In the genomic region with DNA sequence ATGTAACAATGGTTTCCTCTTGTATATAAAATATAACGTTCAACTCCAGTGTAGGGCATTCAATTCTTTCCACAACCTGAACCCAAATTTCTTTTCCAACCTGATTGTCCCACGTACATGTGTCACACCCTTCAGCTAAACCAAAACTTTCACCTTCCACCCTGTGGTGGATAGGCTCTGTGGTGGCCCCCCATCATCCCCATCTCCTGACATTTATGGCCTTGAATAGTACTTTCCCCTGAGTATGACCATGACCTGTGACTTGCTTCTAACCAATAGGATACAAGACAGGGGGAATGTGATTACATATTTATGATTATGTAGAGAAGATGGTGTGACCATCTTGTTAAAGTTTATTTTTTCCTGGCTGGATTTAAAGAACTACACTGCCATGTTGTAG, we compare ENCODE assay signal across 19 cellular contexts.
A peak's percentile ranks its signal among the peaks of the same experiment; 100 is the strongest.
DNase-seq lines count a peak whose midpoint lies in the region; ATAC-seq and TF ChIP-seq lines count a peak whose summit lies in the region.
"Had no signal": no experiment of that assay in that cellular context is flagged by ENCODE, and none has a peak within 500 bp of the region (broad histone marks: within the 10 kb centered on the region; RNA-seq: fewer than 3 reads in every experiment).

No MANE protein-coding gene starts in this region.

- H3K79me2 ChIP-seq in GM23338 (replicated peaks; ENCODE audit: insufficient read depth): no peaks in the 10 kb centered on the region

- H3K4me1 Mint-ChIP-seq in activated naive CD8-positive, alpha-beta T cell treated with anti-CD3 and anti-CD28 coated beads, Interleukin-2, amount 50 U/mL, for 24 hours: peaks cover 12% of the 10 kb centered on the region
- peaks cover 5% of the 10 kb centered on the region for H3K4me1 Mint-ChIP-seq in activated naive CD8-positive, alpha-beta T cell treated with anti-CD3 and anti-CD28 coated beads for 36 hours
- H3K4me1 Mint-ChIP-seq in GM23338: no peaks in the 10 kb centered on the region

- ATAC-seq in activated naive CD8-positive, alpha-beta T cell treated with anti-CD3 and anti-CD28 coated beads, Interleukin-2, amount 50 U/mL, for 24 hours: peak; percentile 84
- ATAC-seq in GM23338 (no peak), HG03469 (IDR thresholded peaks at IDR 0.05; ENCODE audit: unreplicated experiment) (no peak), HG03460 (IDR thresholded peaks at IDR 0.05; ENCODE audit: unreplicated experiment) (no peak)

- no peaks in the 10 kb centered on the region for H3K27me3 ChIP-seq in GM23338 (ENCODE audit: insufficient read depth)
- H3K27me3 ChIP-seq: BE2C; BLaER1 treated with 17β-estradiol and CSF1 and Interleukin-3, amounts not matched to agents 10 nM and 100 nM had no signal

- no peaks in the 10 kb centered on the region for H4K20me1 ChIP-seq in GM23338 (replicated peaks; ENCODE audit: insufficient read depth)
- H4K20me1 ChIP-seq: BLaER1 treated with 17β-estradiol and CSF1 and Interleukin-3, amounts not matched to agents 10 nM and 100 nM had no signal

- no peak overlapping the region for H3K27ac ChIP-seq in GM23338 (ENCODE audit: low read depth)
- H3K27ac ChIP-seq: 22Rv1; BLaER1 treated with 17β-estradiol and CSF1 and Interleukin-3, amounts not matched to agents 10 nM and 100 nM had no signal

- H3K9me3 Mint-ChIP-seq in activated naive CD8-positive, alpha-beta T cell treated with anti-CD3 and anti-CD28 coated beads, Interleukin-2, amount 50 U/mL, for 24 hours: no peaks in the 10 kb centered on the region
- H3K9me3 Mint-ChIP-seq in activated naive CD8-positive, alpha-beta T cell treated with anti-CD3 and anti-CD28 coated beads for 36 hours: no peaks in the 10 kb centered on the region
- H3K9me3 Mint-ChIP-seq in GM23338: no peaks in the 10 kb centered on the region
- H3K9me3 Mint-ChIP-seq: CD4-positive, alpha-beta T cell; CD8-positive, alpha-beta memory T cell; HFFc6 had no signal

- H3K4me2 ChIP-seq in GM23338: no peak overlapping the region
- H3K4me2 ChIP-seq: BLaER1 treated with 17β-estradiol and CSF1 and Interleukin-3, amounts not matched to agents 10 nM and 100 nM had no signal

- DNase-seq in activated naive CD8-positive, alpha-beta T cell treated with anti-CD3 and anti-CD28 coated beads, Interleukin-2, amount 50 U/mL, for 24 hours: no peak
- DNase-seq in activated naive CD8-positive, alpha-beta T cell treated with anti-CD3 and anti-CD28 coated beads for 36 hours: no peak
- no peak for DNase-seq in Jurkat, Clone E6-1 (ENCODE audit: low read depth, low spot score)
- DNase-seq in NB4 (ENCODE audit: low read depth) (no peak), GM23338 (ENCODE audit: low spot score) (no peak)
- DNase-seq: BE2C; CD4-positive, alpha-beta T cell; CD8-positive, alpha-beta memory T cell; DMS 273 treated with DMSO at 0.1 percent for 48 hours; DMS79; GF-D8; GOT3; HFFc6 had no signal

- H3K4me3 Mint-ChIP-seq in activated naive CD8-positive, alpha-beta T cell treated with anti-CD3 and anti-CD28 coated beads, Interleukin-2, amount 50 U/mL, for 24 hours: no peak overlapping the region
- H3K4me3 Mint-ChIP-seq in activated naive CD8-positive, alpha-beta T cell treated with anti-CD3 and anti-CD28 coated beads for 36 hours: no peak overlapping the region
- no peak overlapping the region for H3K4me3 Mint-ChIP-seq in GM23338
- H3K4me3 Mint-ChIP-seq: CD14-positive monocyte; CD4-positive, alpha-beta T cell; CD8-positive, alpha-beta memory T cell; HFFc6 had no signal

- no peak overlapping the region for H3K27ac Mint-ChIP-seq in activated naive CD8-positive, alpha-beta T cell treated with anti-CD3 and anti-CD28 coated beads, Interleukin-2, amount 50 U/mL, for 24 hours
- H3K27ac Mint-ChIP-seq in activated naive CD8-positive, alpha-beta T cell treated with anti-CD3 and anti-CD28 coated beads for 36 hours: no peak overlapping the region
- H3K27ac Mint-ChIP-seq in GM23338: no peak overlapping the region
- H3K27ac Mint-ChIP-seq: CD14-positive monocyte; CD4-positive, alpha-beta T cell; CD8-positive, alpha-beta memory T cell; HFFc6 had no signal

- no peaks in the 10 kb centered on the region for H3K9me2 ChIP-seq in GM23338 (ENCODE audit: insufficient read depth)

- no peak for TF ChIP-seq CTCF in NB4 (IDR thresholded peaks at IDR 0.05; ENCODE audit: low read depth, low read length)
- no peak for TF ChIP-seq CTCF in GM23338 (conservative IDR thresholded peaks at IDR 0.05; ENCODE audit: low read depth in 2 of 2)

- H3K4me3 ChIP-seq in Jurkat, Clone E6-1 (ENCODE audit: low read length): peak overlapping the region; percentile 43
- H3K4me3 ChIP-seq in NB4 (ENCODE audit: low read depth, low read length) (peak overlapping the region; percentile 32), GM23338 (no peak overlapping the region)
- H3K4me3 ChIP-seq: BLaER1 treated with 17β-estradiol and CSF1 and Interleukin-3, amounts not matched to agents 10 nM and 100 nM; HAP-1 had no signal

- no peaks in the 10 kb centered on the region for H3K27me3 Mint-ChIP-seq in activated naive CD8-positive, alpha-beta T cell treated with anti-CD3 and anti-CD28 coated beads, Interleukin-2, amount 50 U/mL, for 24 hours
- H3K27me3 Mint-ChIP-seq in activated naive CD8-positive, alpha-beta T cell treated with anti-CD3 and anti-CD28 coated beads for 36 hours: no peaks in the 10 kb centered on the region
- peaks cover 3% of the 10 kb centered on the region for H3K27me3 Mint-ChIP-seq in GM23338 (ENCODE audit: insufficient read depth, low read depth, poor library complexity)
- H3K27me3 Mint-ChIP-seq: CD4-positive, alpha-beta T cell; CD8-positive, alpha-beta memory T cell had no signal

- no peaks in the 10 kb centered on the region for H3K36me3 Mint-ChIP-seq in activated naive CD8-positive, alpha-beta T cell treated with anti-CD3 and anti-CD28 coated beads, Interleukin-2, amount 50 U/mL, for 24 hours (ENCODE audit: low read depth)
- H3K36me3 Mint-ChIP-seq in activated naive CD8-positive, alpha-beta T cell treated with anti-CD3 and anti-CD28 coated beads for 36 hours: no peaks in the 10 kb centered on the region
- no peaks in the 10 kb centered on the region for H3K36me3 Mint-ChIP-seq in GM23338 (ENCODE audit: low read depth)
- H3K36me3 Mint-ChIP-seq: CD14-positive monocyte; CD8-positive, alpha-beta memory T cell had no signal

- no peaks in the 10 kb centered on the region for H3F3A ChIP-seq in GM23338 (replicated peaks; ENCODE audit: low read depth)

- H2AFZ ChIP-seq in GM23338: no peak overlapping the region

- TF ChIP-seq POLR2A in NB4 (IDR thresholded peaks at IDR 0.05; ENCODE audit: extremely low read depth, insufficient read length): peak; percentile 4

- no peaks in the 10 kb centered on the region for H3K4me1 ChIP-seq in GM23338 (ENCODE audit: insufficient read depth)
- H3K4me1 ChIP-seq: BE2C, HAP-1 had no signal

- H3K36me3 ChIP-seq in GM23338 (ENCODE audit: insufficient read depth): no peaks in the 10 kb centered on the region
- H3K36me3 ChIP-seq: BE2C; BLaER1 treated with 17β-estradiol and CSF1 and Interleukin-3, amounts not matched to agents 10 nM and 100 nM; HAP-1 had no signal

TF ChIP-seq in GM23338, 12 proteins besides CTCF, POLR2A, EP300 and RAD21 (continues in another document):
- TF ChIP-seq ZNF331 (CRISPR knock-in tag; IDR thresholded peaks at IDR 0.05; ENCODE audit: low read depth): no peak
